ENCODE assay signal across 19 cellular contexts in the genomic region with DNA sequence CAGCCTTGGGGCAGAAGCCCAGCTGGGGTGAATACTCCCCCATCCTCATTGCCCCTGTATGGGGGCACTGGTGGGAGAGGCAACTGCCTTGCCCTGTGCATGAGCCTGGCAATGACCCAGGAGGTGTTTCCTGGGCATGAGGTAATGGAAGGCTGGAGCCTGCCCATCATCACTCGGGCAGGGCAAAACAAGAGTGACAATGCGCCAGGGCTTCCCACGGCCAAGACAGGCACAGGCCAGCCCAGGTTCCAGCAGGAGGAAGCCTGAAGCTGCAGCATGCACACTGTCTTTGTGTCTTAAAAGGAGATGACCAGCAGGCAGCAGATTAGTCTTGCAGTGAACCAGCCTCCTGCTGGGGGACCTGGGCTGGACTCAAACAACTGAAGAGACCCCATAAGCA.
DNase-seq lines count a peak whose midpoint lies in the region; ATAC-seq and TF ChIP-seq lines count a peak whose summit lies in the region.
"Had no signal": no experiment of that assay in that cellular context is flagged by ENCODE, and none has a peak within 500 bp of the region (broad histone marks: within the 10 kb centered on the region; RNA-seq: fewer than 3 reads in every experiment).

No MANE protein-coding gene starts in this region.

- H3K9me3 ChIP-seq in SK-N-SH: no peaks in the 10 kb centered on the region
- no peaks in the 10 kb centered on the region for H3K9me3 ChIP-seq in Panc1 (ENCODE audit: control insufficient read depth, insufficient read depth, low read depth, low read length)
- H3K9me3 ChIP-seq: A549, Peyer's patch had no signal

- H3K27ac ChIP-seq in SK-N-SH (ENCODE audit: low read depth in 2 of 2, low read length in 1 of 2) (no peak overlapping the region), Panc1 (ENCODE audit: low read length) (no peak overlapping the region)
- H3K27ac ChIP-seq: A549, Peyer's patch had no signal

- H3K9ac ChIP-seq in SK-N-SH: no peak overlapping the region

- H4K20me1 ChIP-seq in SK-N-SH (ENCODE audit: insufficient read depth): no peaks in the 10 kb centered on the region

- no peaks in the 10 kb centered on the region for H3K27me3 ChIP-seq in SK-N-SH (ENCODE audit: insufficient read depth)
- no peaks in the 10 kb centered on the region for H3K27me3 ChIP-seq in Panc1 (ENCODE audit: control insufficient read depth, insufficient read depth, low read length)
- H3K27me3 ChIP-seq: Peyer's patch had no signal

- intact Hi-C loops in Panc1 (cut with micrococcal nuclease; ENCODE audit: unreplicated experiment): no loop called here
- intact Hi-C loops in left ventricle myocardium superior (cut with micrococcal nuclease): no loop called here

- BruUV-seq in Panc1 (replicated peaks; lab: Mats Ljungman, UMichigan): no TSS peak

- POLR2A ChIA-PET in SK-N-SH (lab: Yijun Ruan, JAX) (no interaction called here), Panc1 (lab: Charles Lee) (no interaction called here)

- no peak overlapping the region for H2AFZ ChIP-seq in SK-N-SH (ENCODE audit: low read depth)

- WGBS in SK-N-SH (ENCODE audit: low lambda C conversion rate): 46% methylated on average over 2 of the region's 3 CpGs

- TF ChIP-seq RAD21 in SK-N-SH (IDR thresholded peaks at IDR 0.05; ENCODE audit: low read length): no peak

- CTCF ChIA-PET in SK-N-SH (lab: Yijun Ruan, JAX) (interaction anchor here (1.4 kb wide), 1 partner anchor 14 kb away, joined by 4 read pairs; no protein-coding TSS in a partner anchor), Panc1 (lab: Charles Lee) (no interaction called here)

- in situ Hi-C loops in Panc1 (cut with HindIII; ENCODE audit: low pct_unique_long_range_greater_than_20kb, low sequenced_read_pairs): no loop called here

- no peaks in the 10 kb centered on the region for H3K9me2 ChIP-seq in SK-N-SH

- H3K36me3 ChIP-seq in SK-N-SH (replicated peaks in 1 of 2; ENCODE audit: control insufficient read depth in 1 of 2, insufficient read depth in 2 of 2, low read length in 1 of 2) (no peaks in the 10 kb centered on the region), Panc1 (ENCODE audit: control insufficient read depth, insufficient read depth, low read length) (no peaks in the 10 kb centered on the region)
- H3K36me3 ChIP-seq: Peyer's patch had no signal

- H3F3A ChIP-seq in SK-N-SH (replicated peaks; ENCODE audit: insufficient read depth): no peaks in the 10 kb centered on the region

- no peaks in the 10 kb centered on the region for H3K79me2 ChIP-seq in SK-N-SH (ENCODE audit: insufficient read depth)

- ATAC-seq in SK-N-SH treated with all-trans-retinoic acid at 6 μM for 48 hours (peak; percentile 53; the same call in 1 of the 3 replicates), Panc1 (peak; percentile 56; the same call in 1 of the 2 replicates), left ventricle myocardium superior (peak; percentile 85), GM19397 (IDR thresholded peaks at IDR 0.05; ENCODE audit: unreplicated experiment) (no peak), GM19324 (IDR thresholded peaks at IDR 0.05; ENCODE audit: low FRiP score, unreplicated experiment) (no peak)
- ATAC-seq: A549 had no signal

- DNase-seq in SK-N-SH (no peak), ELF-1 (ENCODE audit: low read depth, low spot score) (peak; percentile 20), Panc1 (ENCODE audit: low read depth, low spot score) (no peak), left ventricle myocardium superior (peak; percentile 58)
- DNase-seq: DMS79 treated with DMSO at 0.1 percent for 48 hours, GOT3, Karpas-422, NCI-H1048, NCI-H1436, NCI-H187 treated with DMSO at 0.1 percent for 48 hours, NCI-H345, NCI-H524 treated with DMSO at 0.1 percent for 48 hours, NCI-H82, Peyer's patch, SHP77 had no signal

- no peak for TF ChIP-seq EP300 in SK-N-SH (IDR thresholded peaks at IDR 0.05; ENCODE audit: borderline replicate concordance in 1 of 2, low read depth in 1 of 2, low read length in 1 of 2)

- H3K4me3 ChIP-seq in SK-N-SH (ENCODE audit: low read depth in 2 of 2, low read length in 1 of 2) (no peak overlapping the region), Panc1 (ENCODE audit: low read depth in 2 of 2, low read length in 2 of 2) (no peak overlapping the region)
- H3K4me3 ChIP-seq: A549, Peyer's patch had no signal

- H3K4me2 ChIP-seq in SK-N-SH: no peak overlapping the region
- H3K4me2 ChIP-seq: A549 had no signal

- TF ChIP-seq CTCF in SK-N-SH (IDR thresholded peaks at IDR 0.05) (no peak), Panc1 (IDR thresholded peaks at IDR 0.05) (no peak)

- H3K4me1 ChIP-seq in SK-N-SH (ENCODE audit: control insufficient read depth in 1 of 2, insufficient read depth in 2 of 2, low read depth in 1 of 2, low read length in 1 of 2): no peaks in the 10 kb centered on the region; a peak in 1 of 4 replicates
- H3K4me1 ChIP-seq in Panc1 (ENCODE audit: control insufficient read depth, insufficient read depth, low read length): no peaks in the 10 kb centered on the region
- H3K4me1 ChIP-seq: A549, Peyer's patch had no signal

TF ChIP-seq in SK-N-SH treated with all-trans-retinoic acid at 6 μM for 48 hours, 23 proteins besides CTCF, POLR2A, EP300 and RAD21:
- TF ChIP-seq RARB (CRISPR knock-in tag; IDR thresholded peaks at IDR 0.05): no peak

TF ChIP-seq in SK-N-SH, 30 proteins besides CTCF, POLR2A, EP300 and RAD21:
- TF ChIP-seq, protein P1, sequence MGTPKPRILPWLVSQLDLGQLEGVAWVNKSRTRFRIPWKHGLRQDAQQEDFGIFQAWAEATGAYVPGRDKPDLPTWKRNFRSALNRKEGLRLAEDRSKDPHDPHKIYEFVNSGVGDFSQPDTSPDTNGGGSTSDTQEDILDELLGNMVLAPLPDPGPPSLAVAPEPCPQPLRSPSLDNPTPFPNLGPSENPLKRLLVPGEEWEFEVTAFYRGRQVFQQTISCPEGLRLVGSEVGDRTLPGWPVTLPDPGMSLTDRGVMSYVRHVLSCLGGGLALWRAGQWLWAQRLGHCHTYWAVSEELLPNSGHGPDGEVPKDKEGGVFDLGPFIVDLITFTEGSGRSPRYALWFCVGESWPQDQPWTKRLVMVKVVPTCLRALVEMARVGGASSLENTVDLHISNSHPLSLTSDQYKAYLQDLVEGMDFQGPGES (IDR thresholded peaks at IDR 0.05; ENCODE audit: low read depth, low read length): no peak
- TF ChIP-seq NFIC (IDR thresholded peaks at IDR 0.05; ENCODE audit: borderline replicate concordance): no peak
- TF ChIP-seq, protein P2, sequence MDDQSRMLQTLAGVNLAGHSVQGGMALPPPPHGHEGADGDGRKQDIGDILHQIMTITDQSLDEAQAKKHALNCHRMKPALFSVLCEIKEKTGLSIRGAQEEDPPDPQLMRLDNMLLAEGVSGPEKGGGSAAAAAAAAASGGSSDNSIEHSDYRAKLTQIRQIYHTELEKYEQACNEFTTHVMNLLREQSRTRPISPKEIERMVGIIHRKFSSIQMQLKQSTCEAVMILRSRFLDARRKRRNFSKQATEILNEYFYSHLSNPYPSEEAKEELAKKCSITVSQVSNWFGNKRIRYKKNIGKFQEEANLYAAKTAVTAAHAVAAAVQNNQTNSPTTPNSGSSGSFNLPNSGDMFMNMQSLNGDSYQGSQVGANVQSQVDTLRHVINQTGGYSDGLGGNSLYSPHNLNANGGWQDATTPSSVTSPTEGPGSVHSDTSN (IDR thresholded peaks at IDR 0.05): no peak
- no peak for TF ChIP-seq EZH2phosphoT487 (IDR thresholded peaks at IDR 0.05; ENCODE audit: borderline replicate concordance, low read depth)
- no peak for TF ChIP-seq SIN3A (IDR thresholded peaks at IDR 0.05; ENCODE audit: borderline replicate concordance, low read depth, low read length)
- TF ChIP-seq FOSL2 (IDR thresholded peaks at IDR 0.05; ENCODE audit: borderline replicate concordance, low read depth): no peak
- TF ChIP-seq TCF12 (IDR thresholded peaks at IDR 0.05): no peak
- no peak for TF ChIP-seq SMC3 (IDR thresholded peaks at IDR 0.05; ENCODE audit: low read depth, low read length)
- no peak for TF ChIP-seq GABPA (IDR thresholded peaks at IDR 0.05; ENCODE audit: low read depth)
- TF ChIP-seq RFX5 (IDR thresholded peaks at IDR 0.05; ENCODE audit: low read length): no peak
- TF ChIP-seq, protein P3, sequence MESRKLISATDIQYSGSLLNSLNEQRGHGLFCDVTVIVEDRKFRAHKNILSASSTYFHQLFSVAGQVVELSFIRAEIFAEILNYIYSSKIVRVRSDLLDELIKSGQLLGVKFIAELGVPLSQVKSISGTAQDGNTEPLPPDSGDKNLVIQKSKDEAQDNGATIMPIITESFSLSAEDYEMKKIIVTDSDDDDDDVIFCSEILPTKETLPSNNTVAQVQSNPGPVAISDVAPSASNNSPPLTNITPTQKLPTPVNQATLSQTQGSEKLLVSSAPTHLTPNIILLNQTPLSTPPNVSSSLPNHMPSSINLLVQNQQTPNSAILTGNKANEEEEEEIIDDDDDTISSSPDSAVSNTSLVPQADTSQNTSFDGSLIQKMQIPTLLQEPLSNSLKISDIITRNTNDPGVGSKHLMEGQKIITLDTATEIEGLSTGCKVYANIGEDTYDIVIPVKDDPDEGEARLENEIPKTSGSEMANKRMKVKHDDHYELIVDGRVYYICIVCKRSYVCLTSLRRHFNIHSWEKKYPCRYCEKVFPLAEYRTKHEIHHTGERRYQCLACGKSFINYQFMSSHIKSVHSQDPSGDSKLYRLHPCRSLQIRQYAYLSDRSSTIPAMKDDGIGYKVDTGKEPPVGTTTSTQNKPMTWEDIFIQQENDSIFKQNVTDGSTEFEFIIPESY (IDR thresholded peaks at IDR 0.05; ENCODE audit: borderline replicate concordance, low read depth): no peak
- no peak for TF ChIP-seq ELF1 (IDR thresholded peaks at IDR 0.05)
- TF ChIP-seq, protein P4, sequence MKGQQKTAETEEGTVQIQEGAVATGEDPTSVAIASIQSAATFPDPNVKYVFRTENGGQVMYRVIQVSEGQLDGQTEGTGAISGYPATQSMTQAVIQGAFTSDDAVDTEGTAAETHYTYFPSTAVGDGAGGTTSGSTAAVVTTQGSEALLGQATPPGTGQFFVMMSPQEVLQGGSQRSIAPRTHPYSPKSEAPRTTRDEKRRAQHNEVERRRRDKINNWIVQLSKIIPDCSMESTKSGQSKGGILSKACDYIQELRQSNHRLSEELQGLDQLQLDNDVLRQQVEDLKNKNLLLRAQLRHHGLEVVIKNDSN (IDR thresholded peaks at IDR 0.05; ENCODE audit: borderline replicate concordance, low read depth): no peak
- no peak for TF ChIP-seq MXI1 (IDR thresholded peaks at IDR 0.05; ENCODE audit: low read depth, low read length)
- no peak for TF ChIP-seq CHD2 (IDR thresholded peaks at IDR 0.05; ENCODE audit: low read length, partially characterized antibody)

Comparison
In these comparisons a context has a peak if more than half of its experiments do, and no peak if none do; other contexts are left out.
1. ATAC-seq: peak in SK-N-SH treated with all-trans-retinoic acid at 6 μM for 48 hours (single experiment), Panc1 (single experiment) and left ventricle myocardium superior (single experiment); none in GM19397 (single experiment) and GM19324 (single experiment).
2. DNase-seq: peak in ELF-1 (single experiment) and left ventricle myocardium superior (single experiment); none in SK-N-SH (single experiment) and Panc1 (single experiment).